ENCODE assay signal across 8 cellular contexts in the genomic region with DNA sequence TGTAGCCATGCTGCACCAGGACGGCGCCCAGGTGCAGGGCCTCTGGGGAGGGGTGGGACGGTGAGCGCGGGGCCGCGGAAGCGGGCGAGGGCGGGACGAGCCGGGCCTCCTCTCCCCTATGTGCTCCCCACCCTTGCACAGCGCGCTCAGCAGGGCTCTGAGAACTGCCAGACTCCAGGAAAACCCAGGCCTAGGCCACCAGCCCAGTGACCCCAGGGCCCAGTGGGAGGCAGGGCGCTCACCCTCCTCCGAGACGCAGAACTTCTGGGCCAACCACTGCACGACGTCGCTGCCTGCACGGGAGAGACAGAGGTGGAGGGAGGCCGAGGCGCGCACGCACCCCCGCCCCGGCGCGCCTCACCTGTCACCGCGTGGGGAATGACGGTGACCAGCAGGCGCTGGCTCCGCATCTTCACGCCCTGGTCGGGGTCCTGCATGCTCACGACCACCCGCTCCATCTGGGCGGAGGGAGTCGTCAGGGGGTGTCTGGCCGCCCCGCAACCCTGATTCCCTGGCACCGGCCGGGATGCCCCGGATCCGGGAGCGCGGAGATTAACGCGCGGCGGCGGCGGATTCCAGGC. TPM values are rescaled to one million over a fixed set of nuclear protein-coding genes. Genes with fewer than 3 reads are reported as not detected.
A peak's percentile ranks its signal among the peaks of the same experiment; 100 is the strongest.
DNase-seq lines count a peak whose midpoint lies in the region; ATAC-seq, FAIRE-seq and TF ChIP-seq lines count a peak whose summit lies in the region.

No MANE protein-coding gene starts in this region.

- peaks cover 15% of the 10 kb centered on the region for H3K27me3 Mint-ChIP-seq in activated B cell treated with CpG ODN at 0.5 μM for 24 hours

- ATAC-seq in activated B cell treated with CpG ODN at 0.5 μM for 24 hours (ENCODE audit: low read depth) (no peak), gastroesophageal sphincter (peak; percentile 19), HG03378 (IDR thresholded peaks at IDR 0.05; ENCODE audit: unreplicated experiment) (no peak), GM18867 (IDR thresholded peaks at IDR 0.05; ENCODE audit: unreplicated experiment) (no peak)

- H3K27ac ChIP-seq in gastroesophageal sphincter (peak overlapping the region in 3 of 4 donors; percentile 45 to 66 (median 47)), SJCRH30 (no peak overlapping the region), thyroid gland (no peak overlapping the region)

- intact Hi-C loops in activated B cell treated with CpG ODN at 0.5 μM for 24 hours (cut with micrococcal nuclease) (no loop called here), thyroid gland (cut with DNase I) (no loop called here)

- H3K9me3 ChIP-seq in gastroesophageal sphincter (no peaks in the 10 kb centered on the region), SJCRH30 (replicated peaks) (no peaks in the 10 kb centered on the region), thyroid gland (no peaks in the 10 kb centered on the region)

- FAIRE-seq in GM12892 (lab: Jason Lieb, UNC) = no peak

- peak; percentile 45 for DNase-seq in GM12892 (ENCODE audit: insufficient read length)
- no peak for DNase-seq in activated B cell treated with CpG ODN at 0.5 μM for 24 hours
- peak; percentile 29 for DNase-seq in putamen (ENCODE audit: low spot score)
- DNase-seq in SJCRH30 = no peak
- no peak for DNase-seq in thyroid gland

- H3K4me3 Mint-ChIP-seq in activated B cell treated with CpG ODN at 0.5 μM for 24 hours = peak overlapping the region; percentile 52

- TF ChIP-seq EP300 in gastroesophageal sphincter (IDR thresholded peaks at IDR 0.05) = no peak

- peaks cover 6% of the 10 kb centered on the region for H3K4me1 Mint-ChIP-seq in activated B cell treated with CpG ODN at 0.5 μM for 24 hours

- H3K4me3 ChIP-seq in gastroesophageal sphincter (peak overlapping the region; percentile 34 to 67), SJCRH30 (no peak overlapping the region), thyroid gland (replicated peaks in 1 of 3) (no peak overlapping the region)

- H3K9me3 Mint-ChIP-seq in activated B cell treated with CpG ODN at 0.5 μM for 24 hours = no peaks in the 10 kb centered on the region

- WGBS in gastroesophageal sphincter (ENCODE audit: low coverage in 1 of 2), 2 donors = no CpG with 5 or more reads among the region's 54 CpGs
- 0% methylated on average over 14 of the region's 54 CpGs; no CpG with 5 or more reads in 1 of the 2 donors for WGBS in thyroid gland, 2 donors

- TF ChIP-seq POLR2A in GM12892 (IDR thresholded peaks at IDR 0.05; ENCODE audit: low read depth, low read length) (no peak), gastroesophageal sphincter (IDR thresholded peaks at IDR 0.05) (no peak), thyroid gland (IDR thresholded peaks at IDR 0.05) (no peak)

- no peak overlapping the region for H3K27ac Mint-ChIP-seq in activated B cell treated with CpG ODN at 0.5 μM for 24 hours

- peaks cover 0 to 26% (median 6%) of the 10 kb centered on the region in 3 donors for H3K4me1 ChIP-seq in gastroesophageal sphincter
- peaks cover 2% of the 10 kb centered on the region; the same call in 1 of the 2 replicates for H3K4me1 ChIP-seq in SJCRH30
- H3K4me1 ChIP-seq in thyroid gland = peaks cover 5 to 8% of the 10 kb centered on the region in 2 donors

- no peaks in the 10 kb centered on the region for H3K36me3 Mint-ChIP-seq in activated B cell treated with CpG ODN at 0.5 μM for 24 hours (ENCODE audit: low read depth)

- no peaks in the 10 kb centered on the region for H3K36me3 ChIP-seq in gastroesophageal sphincter
- no peaks in the 10 kb centered on the region for H3K36me3 ChIP-seq in SJCRH30
- H3K36me3 ChIP-seq in thyroid gland = no peaks in the 10 kb centered on the region

- TF ChIP-seq CTCF in activated B cell treated with CpG ODN at 0.5 μM for 24 hours (IDR thresholded peaks at IDR 0.05) (no peak), gastroesophageal sphincter (IDR thresholded peaks at IDR 0.05) (no peak), thyroid gland (IDR thresholded peaks at IDR 0.05) (no peak)

- POLR2A ChIA-PET in activated B cell treated with CpG ODN at 0.5 μM for 24 hours (lab: Charles Lee) = no interaction called here

- H3K27me3 ChIP-seq in gastroesophageal sphincter = peaks cover 20% of the 10 kb centered on the region
- H3K27me3 ChIP-seq in SJCRH30 = no peaks in the 10 kb centered on the region
- no peaks in the 10 kb centered on the region for H3K27me3 ChIP-seq in thyroid gland

- CTCF ChIA-PET in activated B cell treated with CpG ODN at 0.5 μM for 24 hours (lab: Charles Lee) = no interaction called here

RNA-seq across cellular contexts. Expression of gene RGS11, which starts 0.6 kb away (rescaled TPM):
- 0.08 TPM for polyA plus RNA-seq in GM12892 (2012; ENCODE audit: missing spikeins)
- total RNA-seq in activated B cell treated with CpG ODN at 0.5 μM for 24 hours (not detected in 2 replicates), gastroesophageal sphincter (10 to 100 TPM in 2 of 4 donors, 1 to 10 TPM in 2; 3.0 to 11.5 (median 10.1) TPM), thyroid gland (1 to 10 TPM in 3 of 4 donors, under 1 TPM in 1; 0.73 to 5.9 (median 3.0) TPM)
- not detected in 2 replicates for total RNA-seq in SJCRH30 (2014; rRNA removed; shearing (Covaris generic))

RNA-seq across cellular contexts. Expression of gene ARHGDIG, which starts 5.3 kb away (rescaled TPM):
- not detected for polyA plus RNA-seq in GM12892 (2012; ENCODE audit: missing spikeins)
- total RNA-seq in activated B cell treated with CpG ODN at 0.5 μM for 24 hours = not detected in 2 replicates
- total RNA-seq in gastroesophageal sphincter = 1 to 10 TPM; 1.2 to 2.7 (median 1.8) TPM
- total RNA-seq in SJCRH30 (2014; rRNA removed; shearing (Covaris generic)) = not detected in 2 replicates
- total RNA-seq in thyroid gland = not detected

RNA-seq across cellular contexts. Expression of gene PDIA2, which starts 7.8 kb away (rescaled TPM):
- polyA plus RNA-seq in GM12892 (2012; ENCODE audit: missing spikeins) = not detected
- total RNA-seq in activated B cell treated with CpG ODN at 0.5 μM for 24 hours (not detected in 2 replicates), gastroesophageal sphincter (under 1 TPM in 2 of 4 donors, not detected in 2; 0.81 to 0.93 TPM), thyroid gland (under 1 TPM in 1 of 4 donors, not detected in 3; 0.81 TPM)
- 0.18 and 0.38 TPM in 2 replicates for total RNA-seq in SJCRH30 (2014; rRNA removed; shearing (Covaris generic))

RNA-seq across cellular contexts. Expression of gene FAM234A, which starts 40.5 kb away (rescaled TPM):
- 24.5 TPM for polyA plus RNA-seq in GM12892 (2012; ENCODE audit: missing spikeins)
- total RNA-seq in activated B cell treated with CpG ODN at 0.5 μM for 24 hours (45.9 and 49.6 TPM in 2 replicates), gastroesophageal sphincter (100 to 1,000 TPM in 2 of 4 donors, 10 to 100 TPM in 2; 54.5 to 123 (median 93.2) TPM), thyroid gland (100 to 1,000 TPM in 2 of 4 donors, 10 to 100 TPM in 2; 35.3 to 140 (median 107) TPM)
- 28.3 and 28.9 TPM in 2 replicates for total RNA-seq in SJCRH30 (2014; rRNA removed; shearing (Covaris generic))

RNA-seq across cellular contexts. Expression of gene LUC7L, which starts 45.9 kb away (rescaled TPM):
- 44.1 TPM for polyA plus RNA-seq in GM12892 (2012; ENCODE audit: missing spikeins)
- total RNA-seq in activated B cell treated with CpG ODN at 0.5 μM for 24 hours (85.0 and 100 TPM in 2 replicates), gastroesophageal sphincter (100 to 1,000 TPM in 1 of 4 donors, 10 to 100 TPM in 3; 34.7 to 112 (median 59.6) TPM), thyroid gland (100 to 1,000 TPM in 3 of 4 donors, 10 to 100 TPM in 1; 96.6 to 218 (median 149) TPM)
- 38.0 and 47.4 TPM in 2 replicates for total RNA-seq in SJCRH30 (2014; rRNA removed; shearing (Covaris generic))

Comparison
In these comparisons a context has a peak if more than half of its experiments do, and no peak if none do; other contexts are left out.
1. DNase-seq: peak in GM12892 (single experiment) and putamen (single experiment); none in activated B cell treated with CpG ODN at 0.5 μM for 24 hours (single experiment), SJCRH30 (0 of 2) and thyroid gland (0 of 2).
2. H3K27ac ChIP-seq: peak in gastroesophageal sphincter (3 of 4); none in SJCRH30 (single experiment) and thyroid gland (0 of 3).
3. H3K4me3 ChIP-seq: peak in gastroesophageal sphincter (2 of 2); none in SJCRH30 (single experiment) and thyroid gland (0 of 3).